In the genomic region with DNA sequence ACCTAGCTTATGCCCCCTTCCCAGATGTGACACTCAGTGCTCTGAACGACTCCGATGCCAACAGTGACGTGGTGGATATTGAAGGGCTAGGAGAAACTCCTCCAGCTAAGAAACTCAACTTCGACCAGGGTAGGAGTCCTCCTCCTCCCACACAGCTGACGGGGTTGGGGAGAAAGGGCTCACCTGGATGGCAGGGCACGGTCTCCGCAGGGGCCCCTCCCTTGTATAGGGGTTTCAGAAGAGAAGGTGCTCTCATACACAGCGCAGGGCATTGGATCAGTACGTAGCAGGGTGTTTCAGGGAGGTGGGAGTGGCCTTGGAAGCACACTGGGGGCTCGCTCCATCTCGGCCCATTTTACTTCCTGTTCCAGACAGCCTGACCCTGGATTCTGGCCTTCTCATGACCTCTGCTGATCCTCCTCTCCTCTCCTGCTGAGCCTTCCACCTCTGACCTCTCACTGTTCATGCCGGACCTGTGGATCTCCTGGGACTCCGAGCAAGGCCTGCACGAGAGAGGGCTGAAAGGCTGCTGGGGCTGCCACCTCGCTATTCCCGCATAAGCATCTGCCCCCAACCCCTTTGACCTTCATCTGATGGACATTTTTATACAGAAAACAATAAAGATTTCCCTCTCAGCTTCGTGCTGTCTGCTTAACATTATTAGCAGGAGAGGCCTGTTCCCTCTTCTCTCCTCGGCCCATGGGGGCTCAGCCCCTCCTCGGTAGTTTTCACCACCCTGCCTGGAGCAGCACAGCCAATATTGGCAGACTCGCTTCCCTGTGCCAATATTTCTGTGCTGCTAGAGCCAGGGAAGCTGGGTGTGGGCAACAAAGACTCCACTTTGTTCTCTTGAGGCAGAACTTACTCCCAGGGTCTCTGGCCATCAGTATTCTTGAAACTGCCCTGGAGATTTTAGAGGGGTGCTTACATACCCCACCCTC, we compare ENCODE assay signal across 12 cellular contexts. TPM values are rescaled to one million over a fixed set of nuclear protein-coding genes. Genes with fewer than 3 reads are reported as not detected.
A peak's percentile ranks its signal among the peaks of the same experiment; 100 is the strongest.
DNase-seq lines count a peak whose midpoint lies in the region; ATAC-seq and TF ChIP-seq lines count a peak whose summit lies in the region.
"Had no signal": no experiment of that assay in that cellular context is flagged by ENCODE, and none has a peak within 500 bp of the region (broad histone marks: within the 10 kb centered on the region; RNA-seq: fewer than 3 reads in every experiment).

No MANE protein-coding gene starts in this region.

- peak overlapping the region; percentile 84; the same call in 1 of the 2 replicates for H3K9ac ChIP-seq in GM23248
- peak overlapping the region; percentile 26 for H3K9ac ChIP-seq in skeletal muscle satellite cell (ENCODE audit: low read depth, low read length)

- H3K36me3 ChIP-seq in GM23248 (ENCODE audit: low read depth) (no peaks in the 10 kb centered on the region), esophagus squamous epithelium (peaks cover 0 to 17% (median 0%) of the 10 kb centered on the region in 3 donors), skeletal muscle satellite cell (ENCODE audit: insufficient read depth, low read length) (peaks cover 16% of the 10 kb centered on the region)
- H3K36me3 ChIP-seq: HAP-1 had no signal

- H3K9me3 ChIP-seq in GM23248 (ENCODE audit: low read depth) (no peaks in the 10 kb centered on the region), esophagus squamous epithelium (no peaks in the 10 kb centered on the region), skeletal muscle satellite cell (replicated peaks; ENCODE audit: low read length) (no peaks in the 10 kb centered on the region)
- H3K9me3 ChIP-seq: HAP-1 had no signal

- H3K27me3 ChIP-seq in GM23248 (replicated peaks; ENCODE audit: insufficient read depth) = no peaks in the 10 kb centered on the region
- peaks cover 0 to 2% (median 0%) of the 10 kb centered on the region in 4 donors for H3K27me3 ChIP-seq in esophagus squamous epithelium
- H3K27me3 ChIP-seq in skeletal muscle satellite cell (ENCODE audit: control insufficient read depth, insufficient read depth, low read length) = no peaks in the 10 kb centered on the region

- H4K20me1 ChIP-seq in GM23248 (ENCODE audit: insufficient read depth) = no peaks in the 10 kb centered on the region

- H3K4me1 ChIP-seq in GM23248 (ENCODE audit: insufficient read depth) (peaks cover 33% of the 10 kb centered on the region; the same call in 1 of the 2 replicates), esophagus squamous epithelium (peaks cover 27 to 83% (median 34%) of the 10 kb centered on the region in 3 donors), skeletal muscle satellite cell (ENCODE audit: control insufficient read depth, insufficient read depth, low read length) (peaks cover 43% of the 10 kb centered on the region)

- DNase-seq in GM23248 (no peak), esophagus squamous epithelium (lab: John Stamatoyannopoulos, UW) (no peak), NCI-H446 (lab: John Stamatoyannopoulos, UW) (no peak)
- DNase-seq in activated CD4-positive, alpha-beta memory T cell treated with anti-CD3 and anti-CD28 coated beads for 36 hours = no peak
- DNase-seq: DMS79, NCI-H82, SW 1271 had no signal

- no peak overlapping the region for H3K4me3 ChIP-seq in GM23248
- H3K4me3 ChIP-seq in esophagus squamous epithelium = peak overlapping the region in 1 of 4 donors; percentile 72
- no peak overlapping the region for H3K4me3 ChIP-seq in skeletal muscle satellite cell (ENCODE audit: low read length)
- H3K4me3 ChIP-seq: HAP-1 had no signal

- H3K4me1 Mint-ChIP-seq in activated CD4-positive, alpha-beta memory T cell treated with anti-CD3 and anti-CD28 coated beads for 36 hours (ENCODE audit: low read depth) = peaks cover 44% of the 10 kb centered on the region

- peaks cover 32% of the 10 kb centered on the region for H3K79me2 ChIP-seq in GM23248 (ENCODE audit: insufficient read depth)

- intact Hi-C loops in activated CD4-positive, alpha-beta memory T cell treated with anti-CD3 and anti-CD28 coated beads for 36 hours (cut with micrococcal nuclease) = loop anchor here (10.0 kb wide), 2 partner anchors 262 to 1432 kb away; a partner anchor contains a TSS
- intact Hi-C loops in esophagus squamous epithelium (cut with DNase I) = no loop called here

- peaks cover 21% of the 10 kb centered on the region for H3F3A ChIP-seq in GM23248 (ENCODE audit: insufficient read depth)

- POLR2A ChIA-PET in activated CD4-positive, alpha-beta memory T cell treated with anti-CD3 and anti-CD28 coated beads for 36 hours (lab: Charles Lee) = interaction anchor here (0.8 to 1.0 kb wide), 2 partner anchors 18 to 103 kb away, joined by 3 read pairs; no protein-coding TSS in a partner anchor

- H3K9me2 ChIP-seq in GM23248 (ENCODE audit: insufficient read depth) = no peaks in the 10 kb centered on the region

- H2AFZ ChIP-seq in GM23248 = no peak overlapping the region

- CTCF ChIA-PET in activated CD4-positive, alpha-beta memory T cell treated with anti-CD3 and anti-CD28 coated beads for 36 hours (lab: Charles Lee) = interaction anchor here (0.9 to 2.9 kb wide), 4 partner anchors 13 to 174 kb away, joined by 3 to 13 read pairs (median 4); no protein-coding TSS in a partner anchor

- no peaks in the 10 kb centered on the region for H3K9me3 Mint-ChIP-seq in activated CD4-positive, alpha-beta memory T cell treated with anti-CD3 and anti-CD28 coated beads for 36 hours

- H3K27me3 Mint-ChIP-seq in activated CD4-positive, alpha-beta memory T cell treated with anti-CD3 and anti-CD28 coated beads for 36 hours = no peaks in the 10 kb centered on the region

- TF ChIP-seq POLR2A in esophagus squamous epithelium (IDR thresholded peaks at IDR 0.05) = no peak

- in situ Hi-C loops in GM23248 (cut with MboI) = no loop called here

- H3K27ac ChIP-seq in GM23248 (no peak overlapping the region), esophagus squamous epithelium (peak overlapping the region; percentile 80 to 98 (median 95))

- ATAC-seq in GM21825 (IDR thresholded peaks at IDR 0.05; ENCODE audit: unreplicated experiment) (no peak), HG03159 (IDR thresholded peaks at IDR 0.05; ENCODE audit: unreplicated experiment) (no peak), HG02870 (IDR thresholded peaks at IDR 0.05; ENCODE audit: unreplicated experiment) (no peak)

- H3K36me3 Mint-ChIP-seq in activated CD4-positive, alpha-beta memory T cell treated with anti-CD3 and anti-CD28 coated beads for 36 hours = peaks cover 36% of the 10 kb centered on the region

- no peak for TF ChIP-seq CTCF in esophagus squamous epithelium (IDR thresholded peaks at IDR 0.05)

- H3K27ac Mint-ChIP-seq in activated CD4-positive, alpha-beta memory T cell treated with anti-CD3 and anti-CD28 coated beads for 36 hours = peak overlapping the region; percentile 99

- peak overlapping the region; percentile 26 for H3K4me3 Mint-ChIP-seq in activated CD4-positive, alpha-beta memory T cell treated with anti-CD3 and anti-CD28 coated beads for 36 hours

- 63 to 66% methylated on average over 20 of the region's 20 CpGs for WGBS in GM23248 (ENCODE audit: low coverage in 1 of 2, low lambda C conversion rate in 2 of 2, missing lambda C conversion rate in 2 of 2), 2 experiments
- WGBS in esophagus squamous epithelium, 2 donors = 83 to 86% methylated on average over 15 to 17 of the region's 20 CpGs

- H3K4me2 ChIP-seq in GM23248 (ENCODE audit: unreplicated experiment) (peak overlapping the region; percentile 1), skeletal muscle satellite cell (ENCODE audit: low read length) (no peak overlapping the region)

RNA-seq across cellular contexts. Expression of a gene that starts 4.7 kb away (rescaled TPM):
- total RNA-seq in GM23248 (2014; rRNA removed; shearing (Covaris generic)) = 130 and 211 TPM in 2 replicates
- polyA plus RNA-seq in GM23248 (2016; fragmentation: Nextera tagmentation; extraction: Ambion mirVana) = 623 and 652 TPM in 2 replicates
- total RNA-seq in activated CD4-positive, alpha-beta memory T cell treated with anti-CD3 and anti-CD28 coated beads for 36 hours = 100 to 1,000 TPM; 175 to 180 TPM
- 100 to 1,000 TPM in 3 of 4 donors, 10 to 100 TPM in 1; 96.1 to 173 (median 137) TPM for total RNA-seq in esophagus squamous epithelium
- total RNA-seq in skeletal muscle satellite cell (2012; rRNA removed) = 26.2 and 28.4 TPM in 2 replicates

RNA-seq across cellular contexts. Expression of a gene that starts 5.7 kb away (rescaled TPM):
- not detected in 2 replicates for total RNA-seq in GM23248 (2014; rRNA removed; shearing (Covaris generic))
- not detected in 2 replicates for polyA plus RNA-seq in GM23248 (2016; fragmentation: Nextera tagmentation; extraction: Ambion mirVana)
- 1 to 10 TPM in 1 of 2 experiments, under 1 TPM in 1; 0.53 to 1.3 TPM for total RNA-seq in activated CD4-positive, alpha-beta memory T cell treated with anti-CD3 and anti-CD28 coated beads for 36 hours
- total RNA-seq in esophagus squamous epithelium = 1 to 10 TPM in 1 of 4 donors, under 1 TPM in 3; 0.15 to 1.9 (median 0.67) TPM
- under 0.01 TPM in 1 of 2 replicates, not detected in the other for total RNA-seq in skeletal muscle satellite cell (2012; rRNA removed)

RNA-seq across cellular contexts. Expression of a gene that starts 18.7 kb away (rescaled TPM):
- total RNA-seq in GM23248 (2014; rRNA removed; shearing (Covaris generic)) = 0.25 TPM in 1 of 2 replicates, not detected in the other
- 0.87 and 1.1 TPM in 2 replicates for polyA plus RNA-seq in GM23248 (2016; fragmentation: Nextera tagmentation; extraction: Ambion mirVana)
- 10 to 100 TPM; 10.4 to 10.7 TPM for total RNA-seq in activated CD4-positive, alpha-beta memory T cell treated with anti-CD3 and anti-CD28 coated beads for 36 hours
- 1 to 10 TPM; 2.7 to 5.6 (median 3.6) TPM for total RNA-seq in esophagus squamous epithelium
- total RNA-seq in skeletal muscle satellite cell (2012; rRNA removed) = 0.76 and 0.87 TPM in 2 replicates

RNA-seq across cellular contexts. Expression of a gene that starts 21.3 kb away (rescaled TPM):
- total RNA-seq in GM23248 (2014; rRNA removed; shearing (Covaris generic)) = not detected in 2 replicates
- polyA plus RNA-seq in GM23248 (2016; fragmentation: Nextera tagmentation; extraction: Ambion mirVana) = 0.24 and 0.31 TPM in 2 replicates
- not detected for total RNA-seq in activated CD4-positive, alpha-beta memory T cell treated with anti-CD3 and anti-CD28 coated beads for 36 hours
- 10 to 100 TPM in 3 of 4 donors, 1 to 10 TPM in 1; 3.8 to 43.5 (median 26.4) TPM for total RNA-seq in esophagus squamous epithelium
- 0.22 TPM in 1 of 2 replicates, not detected in the other for total RNA-seq in skeletal muscle satellite cell (2012; rRNA removed)

RNA-seq across cellular contexts. Expression of a gene that starts 26.7 kb away (rescaled TPM):
- total RNA-seq in GM23248 (2014; rRNA removed; shearing (Covaris generic)) = not detected in 2 replicates
- 0.30 TPM in 1 of 2 replicates, not detected in the other for polyA plus RNA-seq in GM23248 (2016; fragmentation: Nextera tagmentation; extraction: Ambion mirVana)
- 1 to 10 TPM; 1.4 to 1.5 TPM for total RNA-seq in activated CD4-positive, alpha-beta memory T cell treated with anti-CD3 and anti-CD28 coated beads for 36 hours
- 1 to 10 TPM in 1 of 4 donors, under 1 TPM in 2, not detected in 1; 0.56 to 2.1 (median 0.72) TPM for total RNA-seq in esophagus squamous epithelium
- under 0.01 TPM in 1 of 2 replicates, not detected in the other for total RNA-seq in skeletal muscle satellite cell (2012; rRNA removed)
